In genomic region chr16:27330542-27330941, GRCh38 we compare ENCODE assay signal across 10 cellular contexts. TPM values are rescaled to one million over a fixed set of nuclear protein-coding genes. Genes with fewer than 3 reads are reported as not detected.
DNase-seq lines count a peak whose midpoint lies in the region; ATAC-seq and TF ChIP-seq lines count a peak whose summit lies in the region.
"Had no signal": no experiment of that assay in that cellular context is flagged by ENCODE, and none has a peak within 500 bp of the region (broad histone marks: within the 10 kb centered on the region; RNA-seq: fewer than 3 reads in every experiment).

No MANE protein-coding gene starts in this region.

- no peak overlapping the region for H3K4me3 Mint-ChIP-seq in stimulated activated naive CD8-positive, alpha-beta T cell treated with anti-CD3 and anti-CD28 coated beads, Interleukin-15, Interleukin-2, amounts not matched to agents 100 ng/mL and 50 ng/mL, for 24 hours
- no peak overlapping the region for H3K4me3 Mint-ChIP-seq in endodermal cell
- peak overlapping the region in 4 of 10 donors; percentile 0 to 66 (median 32) for H3K4me3 Mint-ChIP-seq in naive thymus-derived CD4-positive, alpha-beta T cell

- no peaks in the 10 kb centered on the region for H3K9me3 Mint-ChIP-seq in stimulated activated naive CD8-positive, alpha-beta T cell treated with anti-CD3 and anti-CD28 coated beads, Interleukin-15, Interleukin-2, amounts not matched to agents 100 ng/mL and 50 ng/mL, for 24 hours
- peaks cover 3% of the 10 kb centered on the region for H3K9me3 Mint-ChIP-seq in endodermal cell
- peaks cover 0 to 3% (median 0%) of the 10 kb centered on the region in 11 donors for H3K9me3 Mint-ChIP-seq in naive thymus-derived CD4-positive, alpha-beta T cell

- H3K27me3 ChIP-seq in endodermal cell (ENCODE audit: control insufficient read depth, insufficient read depth, low read length, poor library complexity, severe bottlenecking), result no peaks in the 10 kb centered on the region
- no peaks in the 10 kb centered on the region for H3K27me3 ChIP-seq in naive thymus-derived CD4-positive, alpha-beta T cell (ENCODE audit: control insufficient read depth in 2 of 2, insufficient read depth in 2 of 2, low read length in 2 of 2)

- DNase-seq in stimulated activated naive CD8-positive, alpha-beta T cell treated with anti-CD3 and anti-CD28 coated beads, Interleukin-15, Interleukin-2, amounts not matched to agents 100 U/mL and 50 U/mL, for 24 hours, result no peak
- DNase-seq in endodermal cell (peak; percentile 71), NCI-H128 (lab: John Stamatoyannopoulos, UW; ENCODE audit: unreplicated experiment) (no peak)
- DNase-seq in naive thymus-derived CD4-positive, alpha-beta T cell, result no peak
- DNase-seq: H7, NCI-H1436 had no signal

- H3K4me3 ChIP-seq in endodermal cell (ENCODE audit: low read length), result no peak overlapping the region
- H3K4me3 ChIP-seq in naive thymus-derived CD4-positive, alpha-beta T cell (ENCODE audit: low read length), result no peak overlapping the region

- intact Hi-C loops in naive thymus-derived CD4-positive, alpha-beta T cell (cut with micrococcal nuclease), result no loop called here

- H3K27me3 Mint-ChIP-seq in stimulated activated naive CD8-positive, alpha-beta T cell treated with anti-CD3 and anti-CD28 coated beads, Interleukin-15, Interleukin-2, amounts not matched to agents 100 ng/mL and 50 ng/mL, for 24 hours, result no peaks in the 10 kb centered on the region
- no peaks in the 10 kb centered on the region for H3K27me3 Mint-ChIP-seq in endodermal cell (ENCODE audit: insufficient read depth)
- H3K27me3 Mint-ChIP-seq in naive thymus-derived CD4-positive, alpha-beta T cell, result no peaks in the 10 kb centered on the region

- H3K9me3 ChIP-seq in endodermal cell (ENCODE audit: control insufficient read depth, low read length), result peaks cover 5% of the 10 kb centered on the region
- H3K9me3 ChIP-seq in naive thymus-derived CD4-positive, alpha-beta T cell (ENCODE audit: control insufficient read depth in 2 of 3, low read length in 3 of 3), result no peaks in the 10 kb centered on the region

- H3K36me3 ChIP-seq in endodermal cell (ENCODE audit: control insufficient read depth, insufficient read depth, low read length), result no peaks in the 10 kb centered on the region
- H3K36me3 ChIP-seq in naive thymus-derived CD4-positive, alpha-beta T cell (ENCODE audit: control insufficient read depth in 2 of 3, insufficient read depth in 3 of 3, low read length in 3 of 3), result peaks cover 0 to 45% (median 6%) of the 10 kb centered on the region in 3 experiments

- peaks cover 91% of the 10 kb centered on the region for H3K36me3 Mint-ChIP-seq in stimulated activated naive CD8-positive, alpha-beta T cell treated with anti-CD3 and anti-CD28 coated beads, Interleukin-15, Interleukin-2, amounts not matched to agents 100 ng/mL and 50 ng/mL, for 24 hours (ENCODE audit: low read depth)
- peaks cover 29% of the 10 kb centered on the region for H3K36me3 Mint-ChIP-seq in endodermal cell (ENCODE audit: low read depth)
- peaks cover 2 to 64% (median 47%) of the 10 kb centered on the region in 5 donors for H3K36me3 Mint-ChIP-seq in naive thymus-derived CD4-positive, alpha-beta T cell

- POLR2A ChIA-PET in naive thymus-derived CD4-positive, alpha-beta T cell (lab: Charles Lee), result interaction anchor here (0.7 to 1.4 kb wide), 2 partner anchors 9 to 19 kb away, joined by 3 read pairs; no protein-coding TSS in a partner anchor

- CTCF ChIA-PET in naive thymus-derived CD4-positive, alpha-beta T cell (lab: Charles Lee), result interaction anchor here (0.6 to 1.2 kb wide), 2 partner anchors 37 to 1305 kb away, joined by 3 to 4 read pairs; no protein-coding TSS in a partner anchor

- H3K9ac ChIP-seq in endodermal cell (ENCODE audit: extremely low read depth, low read length, poor library complexity, severe bottlenecking), result no peak overlapping the region

- 95 to 100% methylated on average over 4 to 5 of the region's 5 CpGs for WGBS in endodermal cell (ENCODE audit: insufficient coverage in 1 of 2, insufficient read length in 1 of 2), 2 experiments

- H3K4me1 Mint-ChIP-seq in stimulated activated naive CD8-positive, alpha-beta T cell treated with anti-CD3 and anti-CD28 coated beads, Interleukin-15, Interleukin-2, amounts not matched to agents 100 ng/mL and 50 ng/mL, for 24 hours (ENCODE audit: low read depth), result peaks cover 75% of the 10 kb centered on the region
- H3K4me1 Mint-ChIP-seq in endodermal cell, result peaks cover 48% of the 10 kb centered on the region
- peaks cover 46 to 94% (median 86%) of the 10 kb centered on the region in 7 donors for H3K4me1 Mint-ChIP-seq in naive thymus-derived CD4-positive, alpha-beta T cell

- TF ChIP-seq CTCF in endodermal cell (conservative IDR thresholded peaks at IDR 0.05), result no peak

- no peak for ATAC-seq in stimulated activated naive CD8-positive, alpha-beta T cell treated with anti-CD3 and anti-CD28 coated beads, Interleukin-15, Interleukin-2, amounts not matched to agents 100 U/mL and 50 U/mL, for 24 hours
- no peak for ATAC-seq in naive thymus-derived CD4-positive, alpha-beta T cell
- no peak for ATAC-seq in HG02588 (IDR thresholded peaks at IDR 0.05; ENCODE audit: unreplicated experiment)
- no peak for ATAC-seq in GM21367 (IDR thresholded peaks at IDR 0.05; ENCODE audit: unreplicated experiment)
- ATAC-seq in GM18520 (IDR thresholded peaks at IDR 0.05; ENCODE audit: unreplicated experiment), result no peak

- peak overlapping the region; percentile 58 for H3K27ac Mint-ChIP-seq in stimulated activated naive CD8-positive, alpha-beta T cell treated with anti-CD3 and anti-CD28 coated beads, Interleukin-15, Interleukin-2, amounts not matched to agents 100 ng/mL and 50 ng/mL, for 24 hours
- no peak overlapping the region for H3K27ac Mint-ChIP-seq in endodermal cell
- peak overlapping the region in 8 of 9 donors; percentile 25 to 94 (median 84) for H3K27ac Mint-ChIP-seq in naive thymus-derived CD4-positive, alpha-beta T cell

- H3K27ac ChIP-seq in endodermal cell (ENCODE audit: low read depth, low read length), result no peak overlapping the region
- H3K27ac ChIP-seq in naive thymus-derived CD4-positive, alpha-beta T cell (ENCODE audit: low read depth, low read length), result peak overlapping the region; percentile 14

- peaks cover 9% of the 10 kb centered on the region for H3K4me1 ChIP-seq in endodermal cell (ENCODE audit: control insufficient read depth, insufficient read depth, low read length)
- H3K4me1 ChIP-seq in naive thymus-derived CD4-positive, alpha-beta T cell (ENCODE audit: control insufficient read depth in 2 of 2, insufficient read depth in 2 of 2, low read length in 2 of 2), result peaks cover 20 to 42% of the 10 kb centered on the region in 2 donors

RNA-seq across cellular contexts. Expression of gene IL4R, which starts 16.8 kb away (rescaled TPM):
- 10 to 100 TPM; 30.6 to 31.6 TPM for total RNA-seq in endodermal cell
- polyA plus RNA-seq in endodermal cell (2013, experiment 1 of 2), result 8.0 TPM
- polyA plus RNA-seq in endodermal cell (2013, experiment 2 of 2), result 7.6 TPM
- 100 to 1,000 TPM; 158 to 498 (median 198) TPM for total RNA-seq in naive thymus-derived CD4-positive, alpha-beta T cell
- 100 to 1,000 TPM in 1 of 2 donors, 10 to 100 TPM in 1; 99.8 to 128 TPM for polyA plus RNA-seq in naive thymus-derived CD4-positive, alpha-beta T cell

Comparison
In these comparisons a context has a peak if more than half of its experiments do, and no peak if none do; other contexts are left out.
1. RNA of gene IL4R, which starts 16.8 kb away (total RNA-seq): 158 to 498 TPM in naive thymus-derived CD4-positive, alpha-beta T cell; 30.6 to 31.6 TPM in endodermal cell; every median in the first group is over 4 times any median in the second.